Comparison of ENCODE assay signal across 11 cellular contexts in the genomic region with DNA sequence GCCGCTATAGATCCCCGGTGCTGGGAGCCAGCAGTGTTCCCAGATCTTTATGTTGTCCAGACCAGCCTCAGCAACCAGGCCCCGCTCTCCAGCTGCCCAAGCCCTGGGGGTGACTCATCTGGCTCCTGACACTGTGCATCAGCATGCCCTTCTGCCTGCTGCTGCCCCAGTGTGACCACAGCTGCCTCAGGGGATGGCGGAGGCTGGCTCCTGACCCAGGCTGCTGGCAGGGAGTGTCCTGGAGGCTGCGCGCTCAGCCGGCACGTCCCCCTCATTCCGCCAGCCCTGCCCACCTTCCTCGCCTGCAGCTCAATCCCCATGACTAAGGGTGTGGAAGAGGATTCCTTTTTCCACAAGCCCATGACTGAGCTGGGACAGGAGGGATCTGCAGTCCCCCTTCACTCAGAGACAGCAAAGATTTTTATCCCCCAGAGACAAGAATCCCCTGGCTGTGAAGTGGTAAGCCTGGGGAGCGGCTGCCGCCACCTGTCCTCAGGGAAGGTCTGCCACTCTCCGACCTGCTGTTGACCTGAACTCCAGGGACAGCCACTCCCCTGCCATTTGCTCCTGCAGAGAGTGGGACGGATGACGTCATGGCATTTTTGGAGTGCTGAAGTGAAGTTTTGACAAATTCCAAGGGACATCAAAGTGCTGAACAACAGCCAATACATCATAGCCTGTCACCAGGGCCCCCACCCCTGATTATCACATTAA.
DNase-seq lines count a peak whose midpoint lies in the region; ATAC-seq, FAIRE-seq and TF ChIP-seq lines count a peak whose summit lies in the region.
"Had no signal": no experiment of that assay in that cellular context is flagged by ENCODE, and none has a peak within 500 bp of the region (broad histone marks: within the 10 kb centered on the region; RNA-seq: fewer than 3 reads in every experiment).

No MANE protein-coding gene starts in this region.

- peak overlapping the region; percentile 55 for H3K4me2 ChIP-seq in osteoblast (ENCODE audit: insufficient read depth, low read length)

- H3K27me3 ChIP-seq in osteoblast (ENCODE audit: insufficient read depth, low read length): no peaks in the 10 kb centered on the region

- no peaks in the 10 kb centered on the region for H3K36me3 ChIP-seq in osteoblast (ENCODE audit: insufficient read depth, low read length)

- H4K20me1 ChIP-seq in osteoblast (ENCODE audit: insufficient read depth, low read length): no peaks in the 10 kb centered on the region

- TF ChIP-seq CTCF in epithelial cell of esophagus (IDR thresholded peaks at IDR 0.05; ENCODE audit: insufficient read depth, low read depth, low read length, missing control alignments) (no peak), osteoblast (IDR thresholded peaks at IDR 0.05; ENCODE audit: extremely low read depth, low read depth, low read length) (no peak)

- H3K4me1 ChIP-seq in osteoblast (ENCODE audit: insufficient read depth, low read length): peaks cover 49% of the 10 kb centered on the region

- no peak for ATAC-seq in HG03442 (IDR thresholded peaks at IDR 0.05; ENCODE audit: unreplicated experiment)
- ATAC-seq: activated CD8-positive, alpha-beta memory T cell treated with anti-CD3 and anti-CD28 coated beads, Interleukin-2, amount 10 ng/mL, durations not matched to agents 7 days and 5 days had no signal

- peak overlapping the region; percentile 47 for H2AFZ ChIP-seq in osteoblast (ENCODE audit: low read length)

- H3K27ac ChIP-seq in osteoblast (ENCODE audit: low read depth, low read length): peak overlapping the region; percentile 87

- H3K79me2 ChIP-seq in osteoblast (ENCODE audit: insufficient read depth, low read length): no peaks in the 10 kb centered on the region

- peak; percentile 94 for DNase-seq in ELR (ENCODE audit: low read depth)
- DNase-seq in RCC 7860 (ENCODE audit: low spot score): peak; percentile 94
- peak; percentile 92 for DNase-seq in epithelial cell of esophagus (ENCODE audit: low read depth)
- peak; percentile 94 for DNase-seq in osteoblast (ENCODE audit: insufficient read length, low spot score, missing footprints)
- DNase-seq in middle frontal gyrus (ENCODE audit: extremely low spot score, low spot score): no peak
- no peak for DNase-seq in KG1 (lab: John Stamatoyannopoulos, UW)
- DNase-seq in pons (ENCODE audit: low spot score): no peak
- DNase-seq: activated CD8-positive, alpha-beta memory T cell treated with anti-CD3 and anti-CD28 coated beads, Interleukin-2, amount 10 ng/mL, durations not matched to agents 7 days and 5 days; DMS79; effector memory CD4-positive, alpha-beta T cell had no signal

- H3K4me3 ChIP-seq in epithelial cell of esophagus (ENCODE audit: low read length) (no peak overlapping the region), osteoblast (ENCODE audit: insufficient read depth, low read length) (peak overlapping the region; percentile 25)

- FAIRE-seq in RCC 7860 (lab: Jason Lieb, UNC): peak; percentile 87

- H3K9me3 ChIP-seq in osteoblast (ENCODE audit: low read depth, low read length): no peaks in the 10 kb centered on the region

Comparison
In these comparisons a context has a peak if more than half of its experiments do, and no peak if none do; other contexts are left out.
1. DNase-seq: peak in ELR (single experiment), RCC 7860 (single experiment), epithelial cell of esophagus (single experiment) and osteoblast (single experiment); none in middle frontal gyrus (single experiment), KG1 (single experiment) and pons (single experiment).